8 cellular contexts compared by ENCODE assay signal in genomic region chr11:17734986-17735822, GRCh38. TPM values are rescaled to one million over a fixed set of nuclear protein-coding genes. Genes with fewer than 3 reads are reported as not detected.
DNase-seq lines count a peak whose midpoint lies in the region; TF ChIP-seq lines count a peak whose summit lies in the region.

No MANE protein-coding gene starts in this region.

- peaks cover 4% of the 10 kb centered on the region for H3K4me1 Mint-ChIP-seq in chondrocyte (ENCODE audit: low read depth)

- H3K36me3 ChIP-seq in HEK293 (ENCODE audit: control insufficient read depth in 2 of 2, insufficient read depth in 1 of 2, low read length in 2 of 2), result no peaks in the 10 kb centered on the region

- CTCF ChIA-PET in HEK293 (lab: Yijun Ruan, JAX), result interaction anchor here (0.6 to 7.8 kb wide), 6 partner anchors 13 to 247 kb away, joined by 3 to 357 read pairs (median 4); no protein-coding TSS in a partner anchor

- TF ChIP-seq POLR2A in lower leg skin (IDR thresholded peaks at IDR 0.05), result no peak

- in situ Hi-C loops in Caki2 (cut with HindIII; ENCODE audit: low pct_unique_long_range_greater_than_20kb, low sequenced_read_pairs), result loop anchor here (10.0 kb wide), 1 partner anchor 240 kb away; no protein-coding TSS in a partner anchor

- no peak for TF ChIP-seq CTCF in HEK293 (tag by site-specific recombination; IDR thresholded peaks at IDR 0.05)
- no peak for TF ChIP-seq CTCF in chondrocyte (IDR thresholded peaks at IDR 0.05)
- TF ChIP-seq CTCF in lower leg skin (IDR thresholded peaks at IDR 0.05), result no peak

- DNase-seq in Caki2 (ENCODE audit: low read depth) (peak; percentile 61), RPMI7951 (ENCODE audit: low read depth) (peak; percentile 53), chondrocyte (ENCODE audit: low spot score) (peak; percentile 94), kidney glomerular epithelial cell (lab: John Stamatoyannopoulos, UW) (peak; percentile 15), lower leg skin (ENCODE audit: low spot score in 2 of 2) (no peak), superior temporal gyrus (ENCODE audit: extremely low spot score) (no peak)
- DNase-seq in stimulated activated CD4-positive, alpha-beta T cell treated with anti-CD3 and anti-CD28 coated beads, Interleukin-15, amount 100 ng/mL, for 24 hours, result peak; percentile 66

- peak overlapping the region; percentile 65 for H3K4me3 Mint-ChIP-seq in chondrocyte (ENCODE audit: unreplicated experiment)

- H3K9me3 ChIP-seq in HEK293 (ENCODE audit: control insufficient read depth, insufficient read depth, low read depth, low read length), result no peaks in the 10 kb centered on the region

- POLR2A ChIA-PET in HEK293 (lab: Yijun Ruan, JAX), result interaction anchor here (0.6 kb wide), 1 partner anchor 8 kb away, joined by 3 read pairs; no protein-coding TSS in a partner anchor

- no peaks in the 10 kb centered on the region for H3K4me1 ChIP-seq in HEK293 (ENCODE audit: control insufficient read depth, insufficient read depth, low read length)

- H3K36me3 Mint-ChIP-seq in chondrocyte (ENCODE audit: low read depth), result no peaks in the 10 kb centered on the region

- 2% methylated on average over 19 to 45 of the region's 74 CpGs for WGBS in lower leg skin, 2 donors

- H3K27ac ChIP-seq in HEK293 (ENCODE audit: extremely low read depth, low read depth, low read length), result peak overlapping the region; percentile 24; the same call in 1 of the 2 replicates

- H3K27ac Mint-ChIP-seq in chondrocyte (ENCODE audit: unreplicated experiment), result no peak overlapping the region

- intact Hi-C loops in lower leg skin (cut with DNase I; ENCODE audit: low total_unique reads), result no loop called here

- peaks cover 24% of the 10 kb centered on the region for H3K27me3 Mint-ChIP-seq in chondrocyte (ENCODE audit: low read depth)

- peak overlapping the region; percentile 53 for H3K4me3 ChIP-seq in HEK293 (ENCODE audit: low read depth, low read length)
- no peak overlapping the region for H3K4me3 ChIP-seq in lower leg skin (ENCODE audit: low read depth, poor library complexity, severe bottlenecking)

- no peaks in the 10 kb centered on the region for H3K9me3 Mint-ChIP-seq in chondrocyte (ENCODE audit: low read depth)

TF ChIP-seq in HEK293, 187 proteins besides CTCF, POLR2A, EP300 and RAD21 (continues in another document):
- TF ChIP-seq ZNF664 (tag by site-specific recombination; IDR thresholded peaks at IDR 0.05) (no peak), ZIC2 (tag by site-specific recombination; IDR thresholded peaks at IDR 0.05) (peak; percentile 90), SP3 (tag by site-specific recombination; IDR thresholded peaks at IDR 0.05) (peak; percentile 78), ZBTB10 (tag by site-specific recombination; IDR thresholded peaks at IDR 0.05) (0 out of 2 replicates have a peak, but pooled peaks have one; percentile 14), ZNF24 (tag by site-specific recombination; IDR thresholded peaks at IDR 0.05) (no peak), MEIS1 (CRISPR knock-in tag; IDR thresholded peaks at IDR 0.05; ENCODE audit: borderline replicate concordance) (no peak), ZFP37 (tag by site-specific recombination; IDR thresholded peaks at IDR 0.05) (no peak), KLF9 (tag by site-specific recombination; IDR thresholded peaks at IDR 0.05; ENCODE audit: low read depth) (0 out of 2 replicates have a peak, but pooled peaks have one; percentile 14), ZXDB (tag by site-specific recombination; IDR thresholded peaks at IDR 0.05) (0 out of 2 replicates have a peak, but pooled peaks have one; percentile 33), HOXA7 (CRISPR knock-in tag; IDR thresholded peaks at IDR 0.05; ENCODE audit: borderline replicate concordance) (no peak), REPIN1 (tag by site-specific recombination; IDR thresholded peaks at IDR 0.05; ENCODE audit: low read depth) (no peak), ZNF184 (tag by site-specific recombination; IDR thresholded peaks at IDR 0.05) (no peak)
- TF ChIP-seq, protein P1, sequence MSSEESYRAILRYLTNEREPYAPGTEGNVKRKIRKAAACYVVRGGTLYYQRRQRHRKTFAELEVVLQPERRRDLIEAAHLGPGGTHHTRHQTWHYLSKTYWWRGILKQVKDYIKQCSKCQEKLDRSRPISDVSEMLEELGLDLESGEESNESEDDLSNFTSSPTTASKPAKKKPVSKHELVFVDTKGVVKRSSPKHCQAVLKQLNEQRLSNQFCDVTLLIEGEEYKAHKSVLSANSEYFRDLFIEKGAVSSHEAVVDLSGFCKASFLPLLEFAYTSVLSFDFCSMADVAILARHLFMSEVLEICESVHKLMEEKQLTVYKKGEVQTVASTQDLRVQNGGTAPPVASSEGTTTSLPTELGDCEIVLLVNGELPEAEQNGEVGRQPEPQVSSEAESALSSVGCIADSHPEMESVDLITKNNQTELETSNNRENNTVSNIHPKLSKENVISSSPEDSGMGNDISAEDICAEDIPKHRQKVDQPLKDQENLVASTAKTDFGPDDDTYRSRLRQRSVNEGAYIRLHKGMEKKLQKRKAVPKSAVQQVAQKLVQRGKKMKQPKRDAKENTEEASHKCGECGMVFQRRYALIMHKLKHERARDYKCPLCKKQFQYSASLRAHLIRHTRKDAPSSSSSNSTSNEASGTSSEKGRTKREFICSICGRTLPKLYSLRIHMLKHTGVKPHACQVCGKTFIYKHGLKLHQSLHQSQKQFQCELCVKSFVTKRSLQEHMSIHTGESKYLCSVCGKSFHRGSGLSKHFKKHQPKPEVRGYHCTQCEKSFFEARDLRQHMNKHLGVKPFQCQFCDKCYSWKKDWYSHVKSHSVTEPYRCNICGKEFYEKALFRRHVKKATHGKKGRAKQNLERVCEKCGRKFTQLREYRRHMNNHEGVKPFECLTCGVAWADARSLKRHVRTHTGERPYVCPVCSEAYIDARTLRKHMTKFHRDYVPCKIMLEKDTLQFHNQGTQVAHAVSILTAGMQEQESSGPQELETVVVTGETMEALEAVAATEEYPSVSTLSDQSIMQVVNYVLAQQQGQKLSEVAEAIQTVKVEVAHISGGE (tag by site-specific recombination; conservative IDR thresholded peaks at IDR 0.05; ENCODE audit: low read depth), result no peak
- TF ChIP-seq, protein P2, sequence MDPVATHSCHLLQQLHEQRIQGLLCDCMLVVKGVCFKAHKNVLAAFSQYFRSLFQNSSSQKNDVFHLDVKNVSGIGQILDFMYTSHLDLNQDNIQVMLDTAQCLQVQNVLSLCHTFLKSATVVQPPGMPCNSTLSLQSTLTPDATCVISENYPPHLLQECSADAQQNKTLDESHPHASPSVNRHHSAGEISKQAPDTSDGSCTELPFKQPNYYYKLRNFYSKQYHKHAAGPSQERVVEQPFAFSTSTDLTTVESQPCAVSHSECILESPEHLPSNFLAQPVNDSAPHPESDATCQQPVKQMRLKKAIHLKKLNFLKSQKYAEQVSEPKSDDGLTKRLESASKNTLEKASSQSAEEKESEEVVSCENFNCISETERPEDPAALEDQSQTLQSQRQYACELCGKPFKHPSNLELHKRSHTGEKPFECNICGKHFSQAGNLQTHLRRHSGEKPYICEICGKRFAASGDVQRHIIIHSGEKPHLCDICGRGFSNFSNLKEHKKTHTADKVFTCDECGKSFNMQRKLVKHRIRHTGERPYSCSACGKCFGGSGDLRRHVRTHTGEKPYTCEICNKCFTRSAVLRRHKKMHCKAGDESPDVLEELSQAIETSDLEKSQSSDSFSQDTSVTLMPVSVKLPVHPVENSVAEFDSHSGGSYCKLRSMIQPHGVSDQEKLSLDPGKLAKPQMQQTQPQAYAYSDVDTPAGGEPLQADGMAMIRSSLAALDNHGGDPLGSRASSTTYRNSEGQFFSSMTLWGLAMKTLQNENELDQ (tag by site-specific recombination; IDR thresholded peaks at IDR 0.05; ENCODE audit: low read depth), result no peak

RNA-seq across cellular contexts. Expression of gene KCNC1, which starts 0.6 kb away (rescaled TPM):
- total RNA-seq in Caki2 (2014; rRNA removed; shearing (Covaris generic); ENCODE audit: low replicate concordance), result 0.68 TPM in 1 of 2 replicates, not detected in the other
- not detected in 2 replicates for total RNA-seq in RPMI7951 (2014; rRNA removed; shearing (Covaris generic))
- 0.07 to 0.20 TPM in 2 of 3 replicates, not detected in the other for total RNA-seq in chondrocyte
- total RNA-seq in lower leg skin, result under 1 TPM in 1 of 4 donors, not detected in 3; 0.06 TPM

RNA-seq across cellular contexts. Expression of gene MYOD1, which starts 15.8 kb away (rescaled TPM):
- not detected in 2 replicates for total RNA-seq in Caki2 (2014; rRNA removed; shearing (Covaris generic); ENCODE audit: low replicate concordance)
- total RNA-seq in RPMI7951 (2014; rRNA removed; shearing (Covaris generic)), result 0.72 TPM in 1 of 2 replicates, not detected in the other
- total RNA-seq in chondrocyte, result not detected in 3 replicates
- total RNA-seq in lower leg skin, result not detected

Comparison
In these comparisons a context has a peak if more than half of its experiments do, and no peak if none do; other contexts are left out.
1. DNase-seq: peak in Caki2 (single experiment), RPMI7951 (single experiment), chondrocyte (single experiment), kidney glomerular epithelial cell (single experiment) and stimulated activated CD4-positive, alpha-beta T cell treated with anti-CD3 and anti-CD28 coated beads, Interleukin-15, amount 100 ng/mL, for 24 hours (single experiment); none in lower leg skin (0 of 2) and superior temporal gyrus (single experiment).